Comparison of ENCODE assay signal across 23 cellular contexts in genomic region chr5:71865665-71866320, GRCh38.
DNase-seq lines count a peak whose midpoint lies in the region; TF ChIP-seq lines count a peak whose summit lies in the region.
"Had no signal": no experiment of that assay in that cellular context is flagged by ENCODE, and none has a peak within 500 bp of the region (broad histone marks: within the 10 kb centered on the region; RNA-seq: fewer than 3 reads in every experiment).

No MANE protein-coding gene starts in this region.

- no peak overlapping the region for H3K4me3 Mint-ChIP-seq in CD8-positive, alpha-beta memory T cell
- H3K4me3 Mint-ChIP-seq: activated naive CD4-positive, alpha-beta T cell treated with anti-CD3 and anti-CD28 coated beads, Interleukin-2, amount 10 ng/mL, durations not matched to agents 7 days and 5 days; B cell; IgD-negative memory B cell; stimulated activated naive B cell treated with anti-CD40 and anti-IgM and Interleukin-4, amounts not matched to agents 10 μg/mL and 1 μg/mL and 100 μg/mL, for 72 hours; T-cell had no signal

- no peak for TF ChIP-seq CTCF in esophagus muscularis mucosa (IDR thresholded peaks at IDR 0.05)

- H3K36me3 ChIP-seq in esophagus muscularis mucosa (no peaks in the 10 kb centered on the region), SJCRH30 (no peaks in the 10 kb centered on the region)
- H3K36me3 ChIP-seq in CD8-positive, alpha-beta memory T cell (ENCODE audit: insufficient read depth, low read length) = no peaks in the 10 kb centered on the region
- H3K36me3 ChIP-seq: HAP-1, MG63 had no signal

- H3K9me3 Mint-ChIP-seq in CD8-positive, alpha-beta memory T cell = peaks cover 0 to 5% (median 1%) of the 10 kb centered on the region in 5 donors
- H3K9me3 Mint-ChIP-seq: activated naive CD4-positive, alpha-beta T cell treated with anti-CD3 and anti-CD28 coated beads, Interleukin-2, amount 10 ng/mL, durations not matched to agents 7 days and 5 days had no signal

- no peaks in the 10 kb centered on the region for H3K4me1 Mint-ChIP-seq in CD8-positive, alpha-beta memory T cell
- H3K4me1 Mint-ChIP-seq: activated naive CD4-positive, alpha-beta T cell treated with anti-CD3 and anti-CD28 coated beads, Interleukin-2, amount 10 ng/mL, durations not matched to agents 7 days and 5 days; B cell; IgD-negative memory B cell; stimulated activated naive B cell treated with anti-CD40 and anti-IgM and Interleukin-4, amounts not matched to agents 10 μg/mL and 1 μg/mL and 100 μg/mL, for 72 hours; T-cell had no signal

- CTCF ChIA-PET in CD8-positive, alpha-beta memory T cell (lab: Charles Lee) = no interaction called here

- POLR2A ChIA-PET in CD8-positive, alpha-beta memory T cell (lab: Charles Lee) = no interaction called here

- DNase-seq in NCI-H748 (lab: John Stamatoyannopoulos, UW; ENCODE audit: unreplicated experiment) (peak; percentile 16), NCI-H748 treated with DMSO at 0.1 percent for 48 hours (lab: John Stamatoyannopoulos, UW) (no peak), esophagus muscularis mucosa (ENCODE audit: extremely low spot score) (no peak), NCI-H1048 (lab: John Stamatoyannopoulos, UW) (no peak), SJCRH30 (no peak)
- DNase-seq in CD8-positive, alpha-beta memory T cell = no peak
- DNase-seq: activated CD4-positive, alpha-beta T cell treated with anti-CD3 and anti-CD28 coated beads for 48 hours; activated naive CD4-positive, alpha-beta T cell treated with anti-CD3 and anti-CD28 coated beads, Interleukin-2, amount 10 ng/mL, durations not matched to agents 7 days and 5 days; activated T-cell treated with anti-CD3 and anti-CD28 coated beads, Interleukin-2, amount 50 U/mL, for 48 hours; NCI-H1436; NCI-H2171 treated with DMSO at 0.1 percent for 48 hours; NCI-H774; Right ventricle myocardium superior; small intestine; stimulated activated CD4-positive, alpha-beta T cell treated with anti-CD3 and anti-CD28 coated beads, Interleukin-2, amount 100 ng/mL, for 48 hours; stimulated activated naive B cell treated with anti-CD40 and anti-IgM and Interleukin-4, amounts not matched to agents 10 μg/mL and 1 μg/mL and 100 μg/mL, for 72 hours; T-cell had no signal

- H3K9me3 ChIP-seq in esophagus muscularis mucosa = peaks cover 0 to 9% (median 2%) of the 10 kb centered on the region in 4 donors
- H3K9me3 ChIP-seq in CD8-positive, alpha-beta memory T cell (ENCODE audit: low read length) = no peaks in the 10 kb centered on the region
- H3K9me3 ChIP-seq in SJCRH30 (replicated peaks) = no peaks in the 10 kb centered on the region
- H3K9me3 ChIP-seq: HAP-1, MG63 had no signal

- no peak overlapping the region for H3K27ac Mint-ChIP-seq in CD8-positive, alpha-beta memory T cell
- H3K27ac Mint-ChIP-seq: activated naive CD4-positive, alpha-beta T cell treated with anti-CD3 and anti-CD28 coated beads, Interleukin-2, amount 10 ng/mL, durations not matched to agents 7 days and 5 days; B cell; IgD-negative memory B cell; stimulated activated naive B cell treated with anti-CD40 and anti-IgM and Interleukin-4, amounts not matched to agents 10 μg/mL and 1 μg/mL and 100 μg/mL, for 72 hours; T-cell had no signal

- intact Hi-C loops in esophagus muscularis mucosa (cut with DNase I) = no loop called here

- H3K36me3 Mint-ChIP-seq in CD8-positive, alpha-beta memory T cell = no peaks in the 10 kb centered on the region
- H3K36me3 Mint-ChIP-seq: activated naive CD4-positive, alpha-beta T cell treated with anti-CD3 and anti-CD28 coated beads, Interleukin-2, amount 10 ng/mL, durations not matched to agents 7 days and 5 days; IgD-negative memory B cell; stimulated activated naive B cell treated with anti-CD40 and anti-IgM and Interleukin-4, amounts not matched to agents 10 μg/mL and 1 μg/mL and 100 μg/mL, for 72 hours; T-cell had no signal

- TF ChIP-seq POLR2A in esophagus muscularis mucosa (IDR thresholded peaks at IDR 0.05; ENCODE audit: low read depth) = no peak

- H3K27ac ChIP-seq in angular gyrus (ENCODE audit: low read depth, low read length) = peak overlapping the region; percentile 62
- H3K27ac ChIP-seq in esophagus muscularis mucosa (replicated peaks in 1 of 4) = peak overlapping the region; percentile 63 to 74 (median 70)
- H3K27ac ChIP-seq in temporal lobe (ENCODE audit: low read depth, low read length) = peak overlapping the region; percentile 51
- H3K27ac ChIP-seq in CD8-positive, alpha-beta memory T cell (ENCODE audit: low read depth, low read length) = no peak overlapping the region
- H3K27ac ChIP-seq in SJCRH30 = no peak overlapping the region

- H3K27me3 ChIP-seq in esophagus muscularis mucosa (no peaks in the 10 kb centered on the region), SJCRH30 (no peaks in the 10 kb centered on the region)
- H3K27me3 ChIP-seq in CD8-positive, alpha-beta memory T cell (ENCODE audit: insufficient read depth, low read length, poor library complexity, severe bottlenecking) = no peaks in the 10 kb centered on the region
- H3K27me3 ChIP-seq: MG63 had no signal

- peaks cover 9 to 38% of the 10 kb centered on the region in 2 donors for H3K27me3 Mint-ChIP-seq in CD8-positive, alpha-beta memory T cell

- TF ChIP-seq EP300 in esophagus muscularis mucosa (IDR thresholded peaks at IDR 0.05) = no peak

- WGBS in esophagus muscularis mucosa = 82% methylated on average over 3 of the region's 3 CpGs

- H3K4me1 ChIP-seq in esophagus muscularis mucosa = peaks cover 4 to 32% (median 27%) of the 10 kb centered on the region in 4 donors
- H3K4me1 ChIP-seq in CD8-positive, alpha-beta memory T cell (ENCODE audit: insufficient read depth, low read length) = no peaks in the 10 kb centered on the region
- H3K4me1 ChIP-seq in SJCRH30 = no peaks in the 10 kb centered on the region
- H3K4me1 ChIP-seq: HAP-1 had no signal

- H3K4me3 ChIP-seq in esophagus muscularis mucosa = no peak overlapping the region
- no peak overlapping the region for H3K4me3 ChIP-seq in CD8-positive, alpha-beta memory T cell (ENCODE audit: low read length)
- H3K4me3 ChIP-seq in SJCRH30 = no peak overlapping the region
- H3K4me3 ChIP-seq: HAP-1, MG63 had no signal

Comparison
In these comparisons a context has a peak if more than half of its experiments do, and no peak if none do; other contexts are left out.
1. H3K27ac ChIP-seq: peak in angular gyrus (single experiment), esophagus muscularis mucosa (4 of 4) and temporal lobe (single experiment); none in CD8-positive, alpha-beta memory T cell (single experiment) and SJCRH30 (single experiment).